ENCODE assay signal across 23 cellular contexts in genomic region chr7:110797656-110798055, GRCh38.
DNase-seq lines count a peak whose midpoint lies in the region; ATAC-seq, FAIRE-seq and TF ChIP-seq lines count a peak whose summit lies in the region.
"Had no signal": no experiment of that assay in that cellular context is flagged by ENCODE, and none has a peak within 500 bp of the region (broad histone marks: within the 10 kb centered on the region; RNA-seq: fewer than 3 reads in every experiment).

No MANE protein-coding gene starts in this region.

- H3K9me1 ChIP-seq in IMR-90 (ENCODE audit: insufficient read depth, low read length) (no peaks in the 10 kb centered on the region), keratinocyte (ENCODE audit: control insufficient read depth, extremely low read depth, insufficient read depth, low read length) (no peaks in the 10 kb centered on the region)

- H3K27me3 ChIP-seq in IMR-90 (ENCODE audit: control insufficient read depth, insufficient read depth, low read length), result no peaks in the 10 kb centered on the region
- no peaks in the 10 kb centered on the region for H3K27me3 ChIP-seq in keratinocyte (ENCODE audit: control insufficient read depth, extremely low read depth, insufficient read depth, low read length)
- H3K27me3 ChIP-seq: BE2C, BLaER1 had no signal

- no peak overlapping the region for H4K8ac ChIP-seq in IMR-90 (ENCODE audit: low read depth in 2 of 2, low read length in 2 of 2)

- H3K79me1 ChIP-seq in IMR-90 (ENCODE audit: low read depth in 1 of 2, low read length in 2 of 2), result no peaks in the 10 kb centered on the region

- dilution Hi-C loops in IMR-90 (cut with HindIII; ENCODE audit: low sequenced_read_pairs, unreplicated experiment) (no loop called here), keratinocyte (cut with MboI; ENCODE audit: extremely low pct_ligation_motif_present, low sequenced_read_pairs) (no loop called here)

- H3K27ac ChIP-seq in A549 (no peak overlapping the region), IMR-90 (ENCODE audit: insufficient read depth, low read length) (no peak overlapping the region), keratinocyte (ENCODE audit: control insufficient read depth, insufficient read depth, low read length) (no peak overlapping the region)
- H3K27ac ChIP-seq: BLaER1 had no signal

- H3K9ac ChIP-seq in IMR-90 (ENCODE audit: low read depth, low read length) (no peak overlapping the region), keratinocyte (ENCODE audit: control insufficient read depth, extremely low read depth, insufficient read depth, low read length) (no peak overlapping the region)
- H3K9ac ChIP-seq: BLaER1 had no signal

- no peak overlapping the region for H4K5ac ChIP-seq in IMR-90 (ENCODE audit: low read depth, low read length)

- CTCF ChIA-PET in A549 (lab: Yijun Ruan, JAX) (no interaction called here), IMR-90 (lab: Yijun Ruan, JAX) (no interaction called here)

- TF ChIP-seq RAD21 in A549 (conservative IDR thresholded peaks at IDR 0.05 in 1 of 2, IDR thresholded peaks at IDR 0.05 in 1 of 2) (no peak), IMR-90 (IDR thresholded peaks at IDR 0.05; ENCODE audit: low read length) (no peak)

- H3K4ac ChIP-seq in IMR-90 (ENCODE audit: low read depth, low read length), result no peak overlapping the region

- H3K36me3 ChIP-seq in IMR-90 (ENCODE audit: control insufficient read depth, insufficient read depth, low read length) (no peaks in the 10 kb centered on the region), keratinocyte (ENCODE audit: control insufficient read depth in 2 of 2, extremely low read depth in 1 of 2, insufficient read depth in 2 of 2, low read length in 2 of 2) (no peaks in the 10 kb centered on the region)
- H3K36me3 ChIP-seq: BE2C, BLaER1 had no signal

- H4K20me1 ChIP-seq in IMR-90 (ENCODE audit: insufficient read depth, low read length), result no peaks in the 10 kb centered on the region
- H4K20me1 ChIP-seq in keratinocyte (ENCODE audit: control insufficient read depth, extremely low read depth, insufficient read depth, low read length), result no peaks in the 10 kb centered on the region
- H4K20me1 ChIP-seq: BLaER1 had no signal

- POLR2A ChIA-PET in A549 (lab: Yijun Ruan, JAX) (no interaction called here), IMR-90 (lab: Charles Lee; ENCODE audit: unreplicated experiment) (no interaction called here)

- WGBS in A549 (ENCODE audit: missing lambda C conversion rate), result 65% methylated on average over 2 of the region's 2 CpGs
- WGBS in IMR-90 (ENCODE audit: extremely low coverage in 2 of 2, insufficient read length in 1 of 2), 2 experiments, result no CpG with 5 or more reads among the region's 2 CpGs

- H4K91ac ChIP-seq in IMR-90 (ENCODE audit: insufficient read depth, low read depth, low read length), result no peak overlapping the region

- ATAC-seq in A549 (no peak), IMR-90 (ENCODE audit: low read depth) (no peak), GM19467 (IDR thresholded peaks at IDR 0.05; ENCODE audit: unreplicated experiment) (no peak)
- ATAC-seq: GM12878 had no signal

- no peak overlapping the region for H2BK120ac ChIP-seq in IMR-90 (ENCODE audit: low read depth, low read length)

- FAIRE-seq in A549 (lab: Jason Lieb, UNC) (no peak), keratinocyte (lab: Jason Lieb, UNC) (peak; percentile 9)
- FAIRE-seq: GM12878, GM12892, GM18507 had no signal

- no peak overlapping the region for H3K18ac ChIP-seq in IMR-90 (ENCODE audit: low read depth, low read length)

- no peak overlapping the region for H2AK5ac ChIP-seq in IMR-90 (ENCODE audit: low read depth, low read length)

- H3K4me1 ChIP-seq in A549 (no peaks in the 10 kb centered on the region), IMR-90 (ENCODE audit: control insufficient read depth, insufficient read depth, low read length) (no peaks in the 10 kb centered on the region), keratinocyte (ENCODE audit: control insufficient read depth, extremely low read depth, insufficient read depth, low read length) (no peaks in the 10 kb centered on the region)
- H3K4me1 ChIP-seq: BE2C, BLaER1 had no signal

- intact Hi-C loops in IMR-90 (cut with micrococcal nuclease), result no loop called here

- H3K4me2 ChIP-seq in A549 (no peak overlapping the region), IMR-90 (ENCODE audit: low read depth, low read length) (no peak overlapping the region), keratinocyte (ENCODE audit: control insufficient read depth, extremely low read depth, insufficient read depth, low read depth, low read length) (no peak overlapping the region)
- H3K4me2 ChIP-seq: BLaER1 had no signal

- no peaks in the 10 kb centered on the region for H3K79me2 ChIP-seq in keratinocyte (ENCODE audit: control insufficient read depth, insufficient read depth, low read length)

- H3K9me3 ChIP-seq in A549 (no peaks in the 10 kb centered on the region), IMR-90 (ENCODE audit: control insufficient read depth, insufficient read depth, low read length) (no peaks in the 10 kb centered on the region), keratinocyte (ENCODE audit: control insufficient read depth, low read depth, low read length) (no peaks in the 10 kb centered on the region)
- H3K9me3 ChIP-seq: BE2C, BLaER1 had no signal

- no peak overlapping the region for H3K14ac ChIP-seq in IMR-90 (replicated peaks; ENCODE audit: low read depth, low read length)

- no peak overlapping the region for H2AK9ac ChIP-seq in IMR-90 (replicated peaks; ENCODE audit: low read depth, low read length, poor library complexity)

- in situ Hi-C loops in IMR-90 (cut with MboI; ENCODE audit: low sequenced_read_pairs), result no loop called here

- TF ChIP-seq CTCF in A549 (IDR thresholded peaks at IDR 0.05), result no peak
- TF ChIP-seq CTCF in IMR-90 (conservative IDR thresholded peaks at IDR 0.05; ENCODE audit: low read depth, low read length), result no peak
- TF ChIP-seq CTCF in keratinocyte (optimal IDR thresholded peaks at IDR 0.05 in 1 of 3, IDR thresholded peaks at IDR 0.05 in 1 of 3, conservative IDR thresholded peaks at IDR 0.05 in 1 of 3; ENCODE audit: extremely low read depth in 1 of 3, insufficient read depth in 2 of 3, low read length in 3 of 3), result no peak

- H3K4me3 ChIP-seq in A549 (no peak overlapping the region), IMR-90 (ENCODE audit: insufficient read depth, low read depth, low read length) (no peak overlapping the region), keratinocyte (ENCODE audit: control insufficient read depth in 2 of 3, extremely low read depth in 1 of 3, insufficient read depth in 2 of 3, low read depth in 1 of 3, low read length in 3 of 3) (no peak overlapping the region)
- H3K4me3 ChIP-seq: BLaER1, GM12878 had no signal

- DNase-seq in A549 (ENCODE audit: low read depth in 1 of 2, low spot score in 1 of 2) (no peak), IMR-90 (no peak), keratinocyte (ENCODE audit: low read depth, low spot score) (no peak), AML-193 (lab: John Stamatoyannopoulos, UW) (no peak)
- DNase-seq: 8988T; BE2C; C1 segment of cervical spinal cord; CD4-positive, alpha-beta memory T cell; CD4-positive, CD25-positive, alpha-beta regulatory T cell; CD8-positive, alpha-beta memory T cell; COR-L47; DMS 273 treated with DMSO at 0.1 percent for 48 hours; DMS153; DMS53; DMS79; DND-41; EL; GDM1 had no signal

- no peak for TF ChIP-seq EP300 in A549 (IDR thresholded peaks at IDR 0.05)

- H3K23ac ChIP-seq in IMR-90 (ENCODE audit: low read depth, low read length), result no peak overlapping the region

- no peak overlapping the region for H2BK20ac ChIP-seq in IMR-90 (ENCODE audit: low read depth, low read length)

- no peak for TF ChIP-seq POLR2A in A549 (IDR thresholded peaks at IDR 0.05; ENCODE audit: low read length)
- TF ChIP-seq POLR2A in IMR-90 (IDR thresholded peaks at IDR 0.05; ENCODE audit: low read depth, low read length), result no peak

- no TSS peak for BruUV-seq in IMR-90 (replicated peaks; lab: Mats Ljungman, UMichigan)

- H2AFZ ChIP-seq in IMR-90 (replicated peaks; ENCODE audit: low read length, poor library complexity), result no peak overlapping the region
- no peak overlapping the region for H2AFZ ChIP-seq in keratinocyte (ENCODE audit: control insufficient read depth, low read length)

- no peak overlapping the region for H2BK5ac ChIP-seq in IMR-90 (ENCODE audit: low read depth, low read length, poor library complexity, severe bottlenecking)

- H2BK15ac ChIP-seq in IMR-90 (ENCODE audit: low read depth, low read length), result no peak overlapping the region

- no peak overlapping the region for H3K56ac ChIP-seq in IMR-90 (ENCODE audit: extremely low read depth, insufficient read depth, low read length)

TF ChIP-seq in A549, 52 proteins besides CTCF, POLR2A, EP300 and RAD21:
- TF ChIP-seq RARB (CRISPR knock-in tag; IDR thresholded peaks at IDR 0.05) (no peak), MAFK (IDR thresholded peaks at IDR 0.05; ENCODE audit: partially characterized antibody) (peak; percentile 51)
TF ChIP-seq in A549: peak in this region for 1.

TF ChIP-seq in IMR-90, 13 proteins besides CTCF, POLR2A, EP300 and RAD21:
- TF ChIP-seq MAFK (IDR thresholded peaks at IDR 0.05; ENCODE audit: low read depth, low read length) (peak; percentile 66), BHLHE40 (IDR thresholded peaks at IDR 0.05; ENCODE audit: low read depth, low read length) (no peak)
